1 cellular context compared by ENCODE assay signal in the genomic region with DNA sequence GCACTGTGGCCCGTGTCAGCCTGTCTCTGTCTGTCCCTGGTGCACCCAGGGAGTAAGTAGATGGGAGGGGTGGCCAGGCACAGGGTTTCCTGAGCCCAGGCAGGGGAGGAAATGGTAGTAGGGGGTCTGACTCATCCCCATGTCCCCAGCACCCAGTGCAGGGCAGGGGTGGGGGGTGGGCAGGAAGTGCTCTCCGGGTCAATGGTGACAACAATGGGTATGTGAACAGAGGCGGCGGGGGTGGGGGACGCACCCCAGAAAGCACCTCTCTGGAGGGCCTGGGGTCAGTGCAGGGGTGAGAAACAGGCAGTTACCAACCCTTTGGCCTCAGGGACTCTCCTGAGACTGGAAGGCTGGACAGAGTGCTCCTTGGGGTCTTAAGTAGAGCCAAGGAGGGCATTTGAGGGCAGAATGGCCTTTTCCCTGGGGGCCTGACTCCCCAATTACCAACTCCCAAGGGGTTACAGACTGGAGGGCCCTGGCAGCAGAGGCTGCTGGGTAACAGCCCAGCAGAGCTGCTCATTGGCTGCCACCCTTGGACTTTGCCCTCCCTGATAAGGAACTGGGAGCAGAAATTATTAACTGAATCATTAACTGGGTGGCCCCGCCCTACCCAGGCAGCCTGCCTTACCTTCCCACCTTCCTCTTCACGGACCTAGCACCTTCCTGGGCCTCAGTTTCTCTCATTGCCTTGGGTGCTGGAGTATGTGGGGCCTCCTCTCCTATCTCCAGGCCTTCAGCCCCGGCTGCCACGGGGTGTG.
TF ChIP-seq lines count a peak whose summit lies in the region.

No MANE protein-coding gene starts in this region.

TF ChIP-seq in HepG2, 621 proteins besides CTCF, POLR2A, EP300 and RAD21 (continued from another document and continues in another):
- TF ChIP-seq, protein P1, sequence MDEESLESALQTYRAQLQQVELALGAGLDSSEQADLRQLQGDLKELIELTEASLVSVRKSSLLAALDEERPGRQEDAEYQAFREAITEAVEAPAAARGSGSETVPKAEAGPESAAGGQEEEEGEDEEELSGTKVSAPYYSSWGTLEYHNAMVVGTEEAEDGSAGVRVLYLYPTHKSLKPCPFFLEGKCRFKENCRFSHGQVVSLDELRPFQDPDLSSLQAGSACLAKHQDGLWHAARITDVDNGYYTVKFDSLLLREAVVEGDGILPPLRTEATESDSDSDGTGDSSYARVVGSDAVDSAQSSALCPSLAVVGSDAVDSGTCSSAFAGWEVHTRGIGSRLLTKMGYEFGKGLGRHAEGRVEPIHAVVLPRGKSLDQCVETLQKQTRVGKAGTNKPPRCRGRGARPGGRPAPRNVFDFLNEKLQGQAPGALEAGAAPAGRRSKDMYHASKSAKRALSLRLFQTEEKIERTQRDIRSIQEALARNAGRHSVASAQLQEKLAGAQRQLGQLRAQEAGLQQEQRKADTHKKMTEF (CRISPR knock-in tag; IDR thresholded peaks at IDR 0.05) = peak; percentile 81; the same call in 1 of the 2 replicates
- TF ChIP-seq, protein P2, sequence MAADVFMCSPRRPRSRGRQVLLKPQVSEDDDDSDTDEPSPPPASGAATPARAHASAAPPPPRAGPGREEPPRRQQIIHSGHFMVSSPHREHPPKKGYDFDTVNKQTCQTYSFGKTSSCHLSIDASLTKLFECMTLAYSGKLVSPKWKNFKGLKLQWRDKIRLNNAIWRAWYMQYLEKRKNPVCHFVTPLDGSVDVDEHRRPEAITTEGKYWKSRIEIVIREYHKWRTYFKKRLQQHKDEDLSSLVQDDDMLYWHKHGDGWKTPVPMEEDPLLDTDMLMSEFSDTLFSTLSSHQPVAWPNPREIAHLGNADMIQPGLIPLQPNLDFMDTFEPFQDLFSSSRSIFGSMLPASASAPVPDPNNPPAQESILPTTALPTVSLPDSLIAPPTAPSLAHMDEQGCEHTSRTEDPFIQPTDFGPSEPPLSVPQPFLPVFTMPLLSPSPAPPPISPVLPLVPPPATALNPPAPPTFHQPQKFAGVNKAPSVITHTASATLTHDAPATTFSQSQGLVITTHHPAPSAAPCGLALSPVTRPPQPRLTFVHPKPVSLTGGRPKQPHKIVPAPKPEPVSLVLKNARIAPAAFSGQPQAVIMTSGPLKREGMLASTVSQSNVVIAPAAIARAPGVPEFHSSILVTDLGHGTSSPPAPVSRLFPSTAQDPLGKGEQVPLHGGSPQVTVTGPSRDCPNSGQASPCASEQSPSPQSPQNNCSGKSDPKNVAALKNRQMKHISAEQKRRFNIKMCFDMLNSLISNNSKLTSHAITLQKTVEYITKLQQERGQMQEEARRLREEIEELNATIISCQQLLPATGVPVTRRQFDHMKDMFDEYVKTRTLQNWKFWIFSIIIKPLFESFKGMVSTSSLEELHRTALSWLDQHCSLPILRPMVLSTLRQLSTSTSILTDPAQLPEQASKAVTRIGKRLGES (CRISPR knock-in tag; IDR thresholded peaks at IDR 0.05; ENCODE audit: borderline replicate concordance) = peak; percentile 30; the same call in 1 of the 2 replicates
- TF ChIP-seq, protein P3, sequence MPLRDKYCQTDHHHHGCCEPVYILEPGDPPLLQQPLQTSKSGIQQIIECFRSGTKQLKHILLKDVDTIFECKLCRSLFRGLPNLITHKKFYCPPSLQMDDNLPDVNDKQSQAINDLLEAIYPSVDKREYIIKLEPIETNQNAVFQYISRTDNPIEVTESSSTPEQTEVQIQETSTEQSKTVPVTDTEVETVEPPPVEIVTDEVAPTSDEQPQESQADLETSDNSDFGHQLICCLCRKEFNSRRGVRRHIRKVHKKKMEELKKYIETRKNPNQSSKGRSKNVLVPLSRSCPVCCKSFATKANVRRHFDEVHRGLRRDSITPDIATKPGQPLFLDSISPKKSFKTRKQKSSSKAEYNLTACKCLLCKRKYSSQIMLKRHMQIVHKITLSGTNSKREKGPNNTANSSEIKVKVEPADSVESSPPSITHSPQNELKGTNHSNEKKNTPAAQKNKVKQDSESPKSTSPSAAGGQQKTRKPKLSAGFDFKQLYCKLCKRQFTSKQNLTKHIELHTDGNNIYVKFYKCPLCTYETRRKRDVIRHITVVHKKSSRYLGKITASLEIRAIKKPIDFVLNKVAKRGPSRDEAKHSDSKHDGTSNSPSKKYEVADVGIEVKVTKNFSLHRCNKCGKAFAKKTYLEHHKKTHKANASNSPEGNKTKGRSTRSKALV (CRISPR knock-in tag; IDR thresholded peaks at IDR 0.05) = peak; percentile 53; the same call in 1 of the 2 replicates
- TF ChIP-seq, protein P4, sequence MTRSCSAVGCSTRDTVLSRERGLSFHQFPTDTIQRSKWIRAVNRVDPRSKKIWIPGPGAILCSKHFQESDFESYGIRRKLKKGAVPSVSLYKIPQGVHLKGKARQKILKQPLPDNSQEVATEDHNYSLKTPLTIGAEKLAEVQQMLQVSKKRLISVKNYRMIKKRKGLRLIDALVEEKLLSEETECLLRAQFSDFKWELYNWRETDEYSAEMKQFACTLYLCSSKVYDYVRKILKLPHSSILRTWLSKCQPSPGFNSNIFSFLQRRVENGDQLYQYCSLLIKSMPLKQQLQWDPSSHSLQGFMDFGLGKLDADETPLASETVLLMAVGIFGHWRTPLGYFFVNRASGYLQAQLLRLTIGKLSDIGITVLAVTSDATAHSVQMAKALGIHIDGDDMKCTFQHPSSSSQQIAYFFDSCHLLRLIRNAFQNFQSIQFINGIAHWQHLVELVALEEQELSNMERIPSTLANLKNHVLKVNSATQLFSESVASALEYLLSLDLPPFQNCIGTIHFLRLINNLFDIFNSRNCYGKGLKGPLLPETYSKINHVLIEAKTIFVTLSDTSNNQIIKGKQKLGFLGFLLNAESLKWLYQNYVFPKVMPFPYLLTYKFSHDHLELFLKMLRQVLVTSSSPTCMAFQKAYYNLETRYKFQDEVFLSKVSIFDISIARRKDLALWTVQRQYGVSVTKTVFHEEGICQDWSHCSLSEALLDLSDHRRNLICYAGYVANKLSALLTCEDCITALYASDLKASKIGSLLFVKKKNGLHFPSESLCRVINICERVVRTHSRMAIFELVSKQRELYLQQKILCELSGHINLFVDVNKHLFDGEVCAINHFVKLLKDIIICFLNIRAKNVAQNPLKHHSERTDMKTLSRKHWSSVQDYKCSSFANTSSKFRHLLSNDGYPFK (CRISPR knock-in tag; IDR thresholded peaks at IDR 0.05; ENCODE audit: borderline replicate concordance) = peak; percentile 78
- TF ChIP-seq ZFY (CRISPR knock-in tag; IDR thresholded peaks at IDR 0.05) (peak; percentile 91), ZNF430 (CRISPR knock-in tag; IDR thresholded peaks at IDR 0.05) (peak; percentile 40; the same call in 1 of the 2 replicates), ZNF746 (CRISPR knock-in tag; IDR thresholded peaks at IDR 0.05) (peak; percentile 81; the same call in 1 of the 2 replicates), ZNF337 (CRISPR knock-in tag; IDR thresholded peaks at IDR 0.05; ENCODE audit: borderline replicate concordance, low read depth) (no peak), KAT8 (CRISPR knock-in tag; IDR thresholded peaks at IDR 0.05) (peak; percentile 82), ZNF263 (CRISPR knock-in tag; IDR thresholded peaks at IDR 0.05) (peak; percentile 39; the same call in 1 of the 2 replicates)
- TF ChIP-seq, protein P5, sequence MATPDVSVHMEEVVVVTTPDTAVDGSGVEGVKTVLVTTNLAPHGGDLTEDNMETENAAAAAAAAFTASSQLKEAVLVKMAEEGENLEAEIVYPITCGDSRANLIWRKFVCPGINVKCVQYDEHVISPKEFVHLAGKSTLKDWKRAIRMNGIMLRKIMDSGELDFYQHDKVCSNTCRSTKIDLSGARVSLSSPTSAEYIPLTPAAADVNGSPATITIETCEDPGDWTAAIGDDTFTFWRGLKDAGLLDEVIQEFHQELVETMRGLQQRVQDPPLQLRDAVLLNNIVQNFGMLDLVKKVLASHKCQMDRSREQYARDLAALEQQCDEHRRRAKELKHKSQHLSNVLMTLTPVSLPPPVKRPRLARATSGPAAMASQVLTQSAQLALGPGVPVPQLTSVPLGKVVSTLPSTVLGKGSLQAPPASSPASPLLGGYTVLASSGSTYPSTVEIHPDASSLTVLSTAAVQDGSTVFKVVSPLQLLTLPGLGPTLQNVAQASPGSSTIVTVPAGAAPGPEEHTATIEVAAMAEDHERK (CRISPR knock-in tag; IDR thresholded peaks at IDR 0.05; ENCODE audit: low read depth) = no peak
- TF ChIP-seq, protein P6, sequence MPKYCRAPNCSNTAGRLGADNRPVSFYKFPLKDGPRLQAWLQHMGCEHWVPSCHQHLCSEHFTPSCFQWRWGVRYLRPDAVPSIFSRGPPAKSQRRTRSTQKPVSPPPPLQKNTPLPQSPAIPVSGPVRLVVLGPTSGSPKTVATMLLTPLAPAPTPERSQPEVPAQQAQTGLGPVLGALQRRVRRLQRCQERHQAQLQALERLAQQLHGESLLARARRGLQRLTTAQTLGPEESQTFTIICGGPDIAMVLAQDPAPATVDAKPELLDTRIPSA (CRISPR knock-in tag; IDR thresholded peaks at IDR 0.05; ENCODE audit: borderline replicate concordance) = no peak
- TF ChIP-seq, protein P7, sequence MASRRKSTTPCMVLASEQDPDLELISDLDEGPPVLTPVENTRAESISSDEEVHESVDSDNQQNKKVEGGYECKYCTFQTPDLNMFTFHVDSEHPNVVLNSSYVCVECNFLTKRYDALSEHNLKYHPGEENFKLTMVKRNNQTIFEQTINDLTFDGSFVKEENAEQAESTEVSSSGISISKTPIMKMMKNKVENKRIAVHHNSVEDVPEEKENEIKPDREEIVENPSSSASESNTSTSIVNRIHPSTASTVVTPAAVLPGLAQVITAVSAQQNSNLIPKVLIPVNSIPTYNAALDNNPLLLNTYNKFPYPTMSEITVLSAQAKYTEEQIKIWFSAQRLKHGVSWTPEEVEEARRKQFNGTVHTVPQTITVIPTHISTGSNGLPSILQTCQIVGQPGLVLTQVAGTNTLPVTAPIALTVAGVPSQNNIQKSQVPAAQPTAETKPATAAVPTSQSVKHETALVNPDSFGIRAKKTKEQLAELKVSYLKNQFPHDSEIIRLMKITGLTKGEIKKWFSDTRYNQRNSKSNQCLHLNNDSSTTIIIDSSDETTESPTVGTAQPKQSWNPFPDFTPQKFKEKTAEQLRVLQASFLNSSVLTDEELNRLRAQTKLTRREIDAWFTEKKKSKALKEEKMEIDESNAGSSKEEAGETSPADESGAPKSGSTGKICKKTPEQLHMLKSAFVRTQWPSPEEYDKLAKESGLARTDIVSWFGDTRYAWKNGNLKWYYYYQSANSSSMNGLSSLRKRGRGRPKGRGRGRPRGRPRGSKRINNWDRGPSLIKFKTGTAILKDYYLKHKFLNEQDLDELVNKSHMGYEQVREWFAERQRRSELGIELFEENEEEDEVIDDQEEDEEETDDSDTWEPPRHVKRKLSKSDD (CRISPR knock-in tag; IDR thresholded peaks at IDR 0.05; ENCODE audit: low read depth) = 0 out of 2 replicates have a peak, but pooled peaks have one; percentile 49
- TF ChIP-seq, protein P8, sequence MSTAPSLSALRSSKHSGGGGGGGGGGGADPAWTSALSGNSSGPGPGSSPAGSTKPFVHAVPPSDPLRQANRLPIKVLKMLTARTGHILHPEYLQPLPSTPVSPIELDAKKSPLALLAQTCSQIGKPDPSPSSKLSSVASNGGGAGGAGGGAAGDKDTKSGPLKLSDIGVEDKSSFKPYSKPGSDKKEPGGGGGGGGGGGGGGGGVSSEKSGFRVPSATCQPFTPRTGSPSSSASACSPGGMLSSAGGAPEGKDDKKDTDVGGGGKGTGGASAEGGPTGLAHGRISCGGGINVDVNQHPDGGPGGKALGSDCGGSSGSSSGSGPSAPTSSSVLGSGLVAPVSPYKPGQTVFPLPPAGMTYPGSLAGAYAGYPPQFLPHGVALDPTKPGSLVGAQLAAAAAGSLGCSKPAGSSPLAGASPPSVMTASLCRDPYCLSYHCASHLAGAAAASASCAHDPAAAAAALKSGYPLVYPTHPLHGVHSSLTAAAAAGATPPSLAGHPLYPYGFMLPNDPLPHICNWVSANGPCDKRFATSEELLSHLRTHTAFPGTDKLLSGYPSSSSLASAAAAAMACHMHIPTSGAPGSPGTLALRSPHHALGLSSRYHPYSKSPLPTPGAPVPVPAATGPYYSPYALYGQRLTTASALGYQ (CRISPR knock-in tag; IDR thresholded peaks at IDR 0.05) = 0 out of 2 replicates have a peak, but pooled peaks have one; percentile 33
- TF ChIP-seq, protein P9, sequence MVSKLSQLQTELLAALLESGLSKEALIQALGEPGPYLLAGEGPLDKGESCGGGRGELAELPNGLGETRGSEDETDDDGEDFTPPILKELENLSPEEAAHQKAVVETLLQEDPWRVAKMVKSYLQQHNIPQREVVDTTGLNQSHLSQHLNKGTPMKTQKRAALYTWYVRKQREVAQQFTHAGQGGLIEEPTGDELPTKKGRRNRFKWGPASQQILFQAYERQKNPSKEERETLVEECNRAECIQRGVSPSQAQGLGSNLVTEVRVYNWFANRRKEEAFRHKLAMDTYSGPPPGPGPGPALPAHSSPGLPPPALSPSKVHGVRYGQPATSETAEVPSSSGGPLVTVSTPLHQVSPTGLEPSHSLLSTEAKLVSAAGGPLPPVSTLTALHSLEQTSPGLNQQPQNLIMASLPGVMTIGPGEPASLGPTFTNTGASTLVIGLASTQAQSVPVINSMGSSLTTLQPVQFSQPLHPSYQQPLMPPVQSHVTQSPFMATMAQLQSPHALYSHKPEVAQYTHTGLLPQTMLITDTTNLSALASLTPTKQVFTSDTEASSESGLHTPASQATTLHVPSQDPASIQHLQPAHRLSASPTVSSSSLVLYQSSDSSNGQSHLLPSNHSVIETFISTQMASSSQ (IDR thresholded peaks at IDR 0.05; ENCODE audit: low read depth) = peak; percentile 86
- TF ChIP-seq, protein P9 (CRISPR knock-in tag; IDR thresholded peaks at IDR 0.05; ENCODE audit: borderline replicate concordance) = peak; percentile 95; the same call in 1 of the 2 replicates
- TF ChIP-seq, protein P10, sequence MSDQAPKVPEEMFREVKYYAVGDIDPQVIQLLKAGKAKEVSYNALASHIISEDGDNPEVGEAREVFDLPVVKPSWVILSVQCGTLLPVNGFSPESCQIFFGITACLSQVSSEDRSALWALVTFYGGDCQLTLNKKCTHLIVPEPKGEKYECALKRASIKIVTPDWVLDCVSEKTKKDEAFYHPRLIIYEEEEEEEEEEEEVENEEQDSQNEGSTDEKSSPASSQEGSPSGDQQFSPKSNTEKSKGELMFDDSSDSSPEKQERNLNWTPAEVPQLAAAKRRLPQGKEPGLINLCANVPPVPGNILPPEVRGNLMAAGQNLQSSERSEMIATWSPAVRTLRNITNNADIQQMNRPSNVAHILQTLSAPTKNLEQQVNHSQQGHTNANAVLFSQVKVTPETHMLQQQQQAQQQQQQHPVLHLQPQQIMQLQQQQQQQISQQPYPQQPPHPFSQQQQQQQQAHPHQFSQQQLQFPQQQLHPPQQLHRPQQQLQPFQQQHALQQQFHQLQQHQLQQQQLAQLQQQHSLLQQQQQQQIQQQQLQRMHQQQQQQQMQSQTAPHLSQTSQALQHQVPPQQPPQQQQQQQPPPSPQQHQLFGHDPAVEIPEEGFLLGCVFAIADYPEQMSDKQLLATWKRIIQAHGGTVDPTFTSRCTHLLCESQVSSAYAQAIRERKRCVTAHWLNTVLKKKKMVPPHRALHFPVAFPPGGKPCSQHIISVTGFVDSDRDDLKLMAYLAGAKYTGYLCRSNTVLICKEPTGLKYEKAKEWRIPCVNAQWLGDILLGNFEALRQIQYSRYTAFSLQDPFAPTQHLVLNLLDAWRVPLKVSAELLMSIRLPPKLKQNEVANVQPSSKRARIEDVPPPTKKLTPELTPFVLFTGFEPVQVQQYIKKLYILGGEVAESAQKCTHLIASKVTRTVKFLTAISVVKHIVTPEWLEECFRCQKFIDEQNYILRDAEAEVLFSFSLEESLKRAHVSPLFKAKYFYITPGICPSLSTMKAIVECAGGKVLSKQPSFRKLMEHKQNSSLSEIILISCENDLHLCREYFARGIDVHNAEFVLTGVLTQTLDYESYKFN (CRISPR knock-in tag; conservative IDR thresholded peaks at IDR 0.05) = peak; percentile 96
